2 cellular contexts compared by ENCODE assay signal in the genomic region with DNA sequence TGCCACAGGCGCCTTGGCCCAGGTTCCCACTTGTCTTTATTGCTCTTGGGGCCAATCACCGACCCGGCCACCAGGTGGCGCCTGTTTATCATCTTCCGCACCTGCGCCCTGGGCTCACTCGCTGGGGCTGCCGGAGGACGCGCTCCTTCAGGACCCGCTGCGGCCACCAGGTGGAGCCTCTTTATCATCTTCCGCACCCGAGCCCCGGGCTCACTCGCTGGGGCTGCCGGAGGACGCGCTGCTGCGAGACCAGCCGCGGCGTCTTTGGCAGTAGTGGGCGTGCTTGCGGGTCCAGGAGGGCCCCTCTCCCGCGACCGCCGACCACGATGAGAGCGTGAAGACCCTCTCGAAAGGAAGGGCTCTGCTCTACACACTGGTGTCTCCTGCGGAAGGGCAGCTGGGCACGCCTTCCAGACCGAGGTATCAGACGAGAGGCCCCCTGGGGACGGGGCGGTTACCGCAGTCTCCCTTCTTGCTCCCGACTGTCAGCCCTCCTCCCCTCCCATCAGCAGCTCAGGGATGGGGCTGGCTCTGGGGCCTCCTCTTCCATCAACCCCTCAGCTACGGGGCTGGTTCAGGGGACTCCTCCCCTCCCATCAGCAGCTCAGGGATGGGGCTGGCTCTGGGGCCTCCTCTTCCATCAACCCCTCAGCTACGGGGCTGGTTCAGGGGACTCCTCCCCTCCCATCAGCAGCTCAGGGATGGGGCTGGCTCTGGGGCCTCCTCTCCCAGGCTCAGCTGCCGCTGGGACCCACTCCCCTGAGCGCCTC.
TF ChIP-seq lines count a peak whose summit lies in the region.
"Not testable (repeated sequence)": the region's sequence is repeated elsewhere in the genome, so short reads cannot be mapped to it uniquely, and the experiment has no call there.

No MANE protein-coding gene starts in this region.

TF ChIP-seq in WTC11, 78 proteins besides CTCF, POLR2A, EP300 and RAD21:
- TF ChIP-seq TEAD1 (CRISPR knock-in tag; IDR thresholded peaks at IDR 0.05) (peak; percentile 49; the same call in 1 of the 2 replicates), HMGXB4 (CRISPR knock-in tag; IDR thresholded peaks at IDR 0.05) (peak; percentile 69; the same call in 1 of the 2 replicates)
- TF ChIP-seq, protein P1, sequence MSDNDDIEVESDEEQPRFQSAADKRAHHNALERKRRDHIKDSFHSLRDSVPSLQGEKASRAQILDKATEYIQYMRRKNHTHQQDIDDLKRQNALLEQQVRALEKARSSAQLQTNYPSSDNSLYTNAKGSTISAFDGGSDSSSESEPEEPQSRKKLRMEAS (CRISPR knock-in tag; IDR thresholded peaks at IDR 0.05): 0 out of 2 replicates have a peak, but pooled peaks have one; percentile 31

TF ChIP-seq in K562, 482 proteins besides CTCF, POLR2A, EP300 and RAD21 (continues in another document):
- TF ChIP-seq HDAC2 (IDR thresholded peaks at IDR 0.05) (peak; percentile 62; the same call in 1 of the 2 replicates), NRF1 (conservative IDR thresholded peaks at IDR 0.05 in 1 of 2, IDR thresholded peaks at IDR 0.05 in 1 of 2) (peak; percentile 79 to 84), HCFC1 (IDR thresholded peaks at IDR 0.05; ENCODE audit: low read depth, low read length) (peak; percentile 49), BCOR (IDR thresholded peaks at IDR 0.05) (0 out of 2 replicates have a peak, but pooled peaks have one; percentile 34), PHF8 (IDR thresholded peaks at IDR 0.05; ENCODE audit: borderline replicate concordance, low read length) (peak; percentile 59; the same call in 1 of the 2 replicates), FIP1L1 (IDR thresholded peaks at IDR 0.05; ENCODE audit: low read depth, low read length, poor library complexity, severe bottlenecking) (peak; percentile 90), TRIM28 (IDR thresholded peaks at IDR 0.05) (peak; percentile 55; the same call in 1 of the 2 replicates), ARID2 (IDR thresholded peaks at IDR 0.05) (0 out of 2 replicates have a peak, but pooled peaks have one; percentile 48), FOXK2 (conservative IDR thresholded peaks at IDR 0.05 in 1 of 2, IDR thresholded peaks at IDR 0.05 in 1 of 2; ENCODE audit: low read depth in 2 of 2) (peak; percentile 67 to 70; a peak in 3 of 4 replicates), SMAD3 (CRISPR knock-in tag; conservative IDR thresholded peaks at IDR 0.05) (0 out of 2 replicates have a peak, but pooled peaks have one; percentile 13), TRIM24 (IDR thresholded peaks at IDR 0.05) (peak in 1 of 2 experiments; percentile 14; a peak in 1 of 4 replicates), SRSF1 (IDR thresholded peaks at IDR 0.05; ENCODE audit: low read depth, low read length) (0 out of 2 replicates have a peak, but pooled peaks have one; percentile 59), CC2D1A (IDR thresholded peaks at IDR 0.05) (peak; percentile 72; the same call in 1 of the 2 replicates), RBM22 (IDR thresholded peaks at IDR 0.05; ENCODE audit: low read depth, low read length, poor library complexity, severe bottlenecking) (peak; percentile 33), RCOR1 (IDR thresholded peaks at IDR 0.05; ENCODE audit: borderline replicate concordance in 1 of 2, low read depth in 2 of 2, low read length in 2 of 2) (peak in 1 of 2 experiments; percentile 57; a peak in 1 of 4 replicates), SOX6 (IDR thresholded peaks at IDR 0.05) (0 out of 2 replicates have a peak, but pooled peaks have one; percentile 44), ATF1 (tag; IDR thresholded peaks at IDR 0.05) (peak; percentile 52), POLR2G (IDR thresholded peaks at IDR 0.05; ENCODE audit: low read depth, low read length) (peak; percentile 91), NBN (IDR thresholded peaks at IDR 0.05; ENCODE audit: low read depth) (peak; percentile 65; the same call in 1 of the 2 replicates), ELF1 (tag; IDR thresholded peaks at IDR 0.05) (peak; percentile 55; the same call in 1 of the 2 replicates), CBFB (CRISPR knock-in tag; IDR thresholded peaks at IDR 0.05) (0 out of 2 replicates have a peak, but pooled peaks have one; percentile 29), HMGXB4 (CRISPR knock-in tag; IDR thresholded peaks at IDR 0.05) (peak; percentile 87; the same call in 1 of the 2 replicates), CBX1 (IDR thresholded peaks at IDR 0.05; ENCODE audit: low read depth) (peak; percentile 95), OTX1 (CRISPR knock-in tag; IDR thresholded peaks at IDR 0.05) (peak; percentile 5; the same call in 1 of the 2 replicates), CBFA2T2 (conservative IDR thresholded peaks at IDR 0.05) (peak; percentile 18; the same call in 1 of the 2 replicates), MTA3 (IDR thresholded peaks at IDR 0.05; ENCODE audit: borderline replicate concordance) (peak; percentile 91; the same call in 1 of the 2 replicates), ATF3 (CRISPR knock-in tag; conservative IDR thresholded peaks at IDR 0.05) (0 out of 2 replicates have a peak, but pooled peaks have one; percentile 71), ATF7 (IDR thresholded peaks at IDR 0.05) (peak; percentile 60), TARDBP (IDR thresholded peaks at IDR 0.05) (0 out of 2 replicates have a peak, but pooled peaks have one; percentile 48), KLF1 (tag; IDR thresholded peaks at IDR 0.05) (peak; percentile 69)
- TF ChIP-seq, protein P2, sequence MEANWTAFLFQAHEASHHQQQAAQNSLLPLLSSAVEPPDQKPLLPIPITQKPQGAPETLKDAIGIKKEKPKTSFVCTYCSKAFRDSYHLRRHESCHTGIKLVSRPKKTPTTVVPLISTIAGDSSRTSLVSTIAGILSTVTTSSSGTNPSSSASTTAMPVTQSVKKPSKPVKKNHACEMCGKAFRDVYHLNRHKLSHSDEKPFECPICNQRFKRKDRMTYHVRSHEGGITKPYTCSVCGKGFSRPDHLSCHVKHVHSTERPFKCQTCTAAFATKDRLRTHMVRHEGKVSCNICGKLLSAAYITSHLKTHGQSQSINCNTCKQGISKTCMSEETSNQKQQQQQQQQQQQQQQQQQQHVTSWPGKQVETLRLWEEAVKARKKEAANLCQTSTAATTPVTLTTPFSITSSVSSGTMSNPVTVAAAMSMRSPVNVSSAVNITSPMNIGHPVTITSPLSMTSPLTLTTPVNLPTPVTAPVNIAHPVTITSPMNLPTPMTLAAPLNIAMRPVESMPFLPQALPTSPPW (CRISPR knock-in tag; IDR thresholded peaks at IDR 0.05): peak; percentile 15; the same call in 1 of the 2 replicates
- TF ChIP-seq, protein P3, sequence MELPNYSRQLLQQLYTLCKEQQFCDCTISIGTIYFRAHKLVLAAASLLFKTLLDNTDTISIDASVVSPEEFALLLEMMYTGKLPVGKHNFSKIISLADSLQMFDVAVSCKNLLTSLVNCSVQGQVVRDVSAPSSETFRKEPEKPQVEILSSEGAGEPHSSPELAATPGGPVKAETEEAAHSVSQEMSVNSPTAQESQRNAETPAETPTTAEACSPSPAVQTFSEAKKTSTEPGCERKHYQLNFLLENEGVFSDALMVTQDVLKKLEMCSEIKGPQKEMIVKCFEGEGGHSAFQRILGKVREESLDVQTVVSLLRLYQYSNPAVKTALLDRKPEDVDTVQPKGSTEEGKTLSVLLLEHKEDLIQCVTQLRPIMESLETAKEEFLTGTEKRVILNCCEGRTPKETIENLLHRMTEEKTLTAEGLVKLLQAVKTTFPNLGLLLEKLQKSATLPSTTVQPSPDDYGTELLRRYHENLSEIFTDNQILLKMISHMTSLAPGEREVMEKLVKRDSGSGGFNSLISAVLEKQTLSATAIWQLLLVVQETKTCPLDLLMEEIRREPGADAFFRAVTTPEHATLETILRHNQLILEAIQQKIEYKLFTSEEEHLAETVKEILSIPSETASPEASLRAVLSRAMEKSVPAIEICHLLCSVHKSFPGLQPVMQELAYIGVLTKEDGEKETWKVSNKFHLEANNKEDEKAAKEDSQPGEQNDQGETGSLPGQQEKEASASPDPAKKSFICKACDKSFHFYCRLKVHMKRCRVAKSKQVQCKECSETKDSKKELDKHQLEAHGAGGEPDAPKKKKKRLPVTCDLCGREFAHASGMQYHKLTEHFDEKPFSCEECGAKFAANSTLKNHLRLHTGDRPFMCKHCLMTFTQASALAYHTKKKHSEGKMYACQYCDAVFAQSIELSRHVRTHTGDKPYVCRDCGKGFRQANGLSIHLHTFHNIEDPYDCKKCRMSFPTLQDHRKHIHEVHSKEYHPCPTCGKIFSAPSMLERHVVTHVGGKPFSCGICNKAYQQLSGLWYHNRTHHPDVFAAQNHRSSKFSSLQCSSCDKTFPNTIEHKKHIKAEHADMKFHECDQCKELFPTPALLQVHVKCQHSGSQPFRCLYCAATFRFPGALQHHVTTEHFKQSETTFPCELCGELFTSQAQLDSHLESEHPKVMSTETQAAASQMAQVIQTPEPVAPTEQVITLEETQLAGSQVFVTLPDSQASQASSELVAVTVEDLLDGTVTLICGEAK (IDR thresholded peaks at IDR 0.05): peak; percentile 60
- TF ChIP-seq, protein P3 (CRISPR knock-in tag; IDR thresholded peaks at IDR 0.05): not testable (repeated sequence)
- not testable (repeated sequence) for TF ChIP-seq ATF1 (CRISPR knock-in tag; IDR thresholded peaks at IDR 0.05); ATF3 (IDR thresholded peaks at IDR 0.05)
- TF ChIP-seq, protein P4, sequence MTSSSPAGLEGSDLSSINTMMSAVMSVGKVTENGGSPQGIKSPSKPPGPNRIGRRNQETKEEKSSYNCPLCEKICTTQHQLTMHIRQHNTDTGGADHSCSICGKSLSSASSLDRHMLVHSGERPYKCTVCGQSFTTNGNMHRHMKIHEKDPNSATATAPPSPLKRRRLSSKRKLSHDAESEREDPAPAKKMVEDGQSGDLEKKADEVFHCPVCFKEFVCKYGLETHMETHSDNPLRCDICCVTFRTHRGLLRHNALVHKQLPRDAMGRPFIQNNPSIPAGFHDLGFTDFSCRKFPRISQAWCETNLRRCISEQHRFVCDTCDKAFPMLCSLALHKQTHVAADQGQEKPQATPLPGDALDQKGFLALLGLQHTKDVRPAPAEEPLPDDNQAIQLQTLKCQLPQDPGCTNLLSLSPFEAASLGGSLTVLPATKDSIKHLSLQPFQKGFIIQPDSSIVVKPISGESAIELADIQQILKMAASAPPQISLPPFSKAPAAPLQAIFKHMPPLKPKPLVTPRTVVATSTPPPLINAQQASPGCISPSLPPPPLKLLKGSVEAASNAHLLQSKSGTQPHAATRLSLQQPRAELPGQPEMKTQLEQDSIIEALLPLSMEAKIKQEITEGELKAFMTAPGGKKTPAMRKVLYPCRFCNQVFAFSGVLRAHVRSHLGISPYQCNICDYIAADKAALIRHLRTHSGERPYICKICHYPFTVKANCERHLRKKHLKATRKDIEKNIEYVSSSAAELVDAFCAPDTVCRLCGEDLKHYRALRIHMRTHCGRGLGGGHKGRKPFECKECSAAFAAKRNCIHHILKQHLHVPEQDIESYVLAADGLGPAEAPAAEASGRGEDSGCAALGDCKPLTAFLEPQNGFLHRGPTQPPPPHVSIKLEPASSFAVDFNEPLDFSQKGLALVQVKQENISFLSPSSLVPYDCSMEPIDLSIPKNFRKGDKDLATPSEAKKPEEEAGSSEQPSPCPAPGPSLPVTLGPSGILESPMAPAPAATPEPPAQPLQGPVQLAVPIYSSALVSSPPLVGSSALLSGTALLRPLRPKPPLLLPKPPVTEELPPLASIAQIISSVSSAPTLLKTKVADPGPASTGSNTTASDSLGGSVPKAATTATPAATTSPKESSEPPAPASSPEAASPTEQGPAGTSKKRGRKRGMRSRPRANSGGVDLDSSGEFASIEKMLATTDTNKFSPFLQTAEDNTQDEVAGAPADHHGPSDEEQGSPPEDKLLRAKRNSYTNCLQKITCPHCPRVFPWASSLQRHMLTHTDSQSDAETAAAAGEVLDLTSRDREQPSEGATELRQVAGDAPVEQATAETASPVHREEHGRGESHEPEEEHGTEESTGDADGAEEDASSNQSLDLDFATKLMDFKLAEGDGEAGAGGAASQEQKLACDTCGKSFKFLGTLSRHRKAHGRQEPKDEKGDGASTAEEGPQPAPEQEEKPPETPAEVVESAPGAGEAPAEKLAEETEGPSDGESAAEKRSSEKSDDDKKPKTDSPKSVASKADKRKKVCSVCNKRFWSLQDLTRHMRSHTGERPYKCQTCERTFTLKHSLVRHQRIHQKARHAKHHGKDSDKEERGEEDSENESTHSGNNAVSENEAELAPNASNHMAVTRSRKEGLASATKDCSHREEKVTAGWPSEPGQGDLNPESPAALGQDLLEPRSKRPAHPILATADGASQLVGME (CRISPR knock-in tag; IDR thresholded peaks at IDR 0.05): peak; percentile 69; the same call in 1 of the 2 replicates
